Comparison of ENCODE assay signal across 8 cellular contexts in genomic region chr9:36023260-36024048, GRCh38. TPM values are rescaled to one million over a fixed set of nuclear protein-coding genes. Genes with fewer than 3 reads are reported as not detected.
DNase-seq lines count a peak whose midpoint lies in the region; ATAC-seq and TF ChIP-seq lines count a peak whose summit lies in the region.

No MANE protein-coding gene starts in this region.

- ATAC-seq in GM21825 (IDR thresholded peaks at IDR 0.05; ENCODE audit: unreplicated experiment): no peak

- H3K27me3 ChIP-seq in SJCRH30: no peaks in the 10 kb centered on the region
- H3K27me3 ChIP-seq in parathyroid adenoma (ENCODE audit: control insufficient read depth, insufficient read depth, low read length): no peaks in the 10 kb centered on the region

- no peak overlapping the region for H3K4me2 ChIP-seq in parathyroid adenoma (ENCODE audit: low read length)

- no peaks in the 10 kb centered on the region for H3K9me3 ChIP-seq in SJCRH30 (replicated peaks)
- no peaks in the 10 kb centered on the region for H3K9me3 ChIP-seq in parathyroid adenoma (ENCODE audit: control insufficient read depth, low read length)

- TF ChIP-seq CTCF in LNCAP (IDR thresholded peaks at IDR 0.05): peak; percentile 90
- peak; percentile 70 for TF ChIP-seq CTCF in parathyroid adenoma (IDR thresholded peaks at IDR 0.05)

- DNase-seq in ELF-1 (ENCODE audit: low read depth, low spot score): peak; percentile 72
- DNase-seq in SJCRH30: peak; percentile 52 to 72
- peak; percentile 43 for DNase-seq in activated gamma-delta T cell treated with anti-CD3 and anti-CD28 coated beads, Interleukin-2, amount 50 U/mL, for 16 hours (ENCODE audit: low read depth)
- DNase-seq in glomerular visceral epithelial cell (ENCODE audit: extremely low spot score): peak; percentile 75
- DNase-seq in ureter (ENCODE audit: low spot score): peak; percentile 74

- H3K36me3 ChIP-seq in SJCRH30: no peaks in the 10 kb centered on the region
- no peaks in the 10 kb centered on the region for H3K36me3 ChIP-seq in parathyroid adenoma (ENCODE audit: control insufficient read depth, insufficient read depth, low read length)

- no peak overlapping the region for H3K9ac ChIP-seq in parathyroid adenoma

- no peak overlapping the region for H3K4me3 ChIP-seq in SJCRH30
- H3K4me3 ChIP-seq in parathyroid adenoma (ENCODE audit: low read depth, low read length): no peak overlapping the region

- H3K4me1 ChIP-seq in SJCRH30 (no peaks in the 10 kb centered on the region), parathyroid adenoma (no peaks in the 10 kb centered on the region)

- no peak overlapping the region for H2AFZ ChIP-seq in parathyroid adenoma

- no peaks in the 10 kb centered on the region for H3K79me2 ChIP-seq in parathyroid adenoma

- no peak overlapping the region for H3K27ac ChIP-seq in SJCRH30
- H3K27ac ChIP-seq in parathyroid adenoma: no peak overlapping the region

RNA-seq across cellular contexts. Expression of gene RECK, which starts 13.3 kb away (rescaled TPM):
- 8.1 and 10.1 TPM in 2 replicates for total RNA-seq in SJCRH30 (2014; rRNA removed; shearing (Covaris generic))
- 10.3 TPM for total RNA-seq in ureter
